Comparison of ENCODE assay signal across 8 cellular contexts in genomic region chr3:101722394-101723173, GRCh38. TPM values are rescaled to one million over a fixed set of nuclear protein-coding genes. Genes with fewer than 3 reads are reported as not detected.
DNase-seq lines count a peak whose midpoint lies in the region; ATAC-seq and TF ChIP-seq lines count a peak whose summit lies in the region.

No MANE protein-coding gene starts in this region.

- H3K4me3 ChIP-seq in OCI-LY1 (ENCODE audit: low read depth, low read length, poor library complexity, severe bottlenecking), result peak overlapping the region; percentile 31
- no peak overlapping the region for H3K4me3 ChIP-seq in mucosa of descending colon

- peaks cover 15 to 42% (median 33%) of the 10 kb centered on the region in 4 donors for H3K4me1 Mint-ChIP-seq in naive thymus-derived CD8-positive, alpha-beta T cell

- no peaks in the 10 kb centered on the region for H3K9me2 ChIP-seq in OCI-LY1 (ENCODE audit: low read depth, low read length)

- peak; percentile 45 for ATAC-seq in GM18909 (IDR thresholded peaks at IDR 0.05; ENCODE audit: poor library complexity, unreplicated experiment)
- ATAC-seq in HG02798 (IDR thresholded peaks at IDR 0.05; ENCODE audit: poor library complexity, unreplicated experiment), result peak; percentile 54
- ATAC-seq in naive thymus-derived CD8-positive, alpha-beta T cell, result no peak
- no peak for ATAC-seq in mucosa of descending colon

- peaks cover 12% of the 10 kb centered on the region for H3K79me2 ChIP-seq in OCI-LY1 (ENCODE audit: insufficient read depth, low read length)

- peaks cover 3% of the 10 kb centered on the region; the same call in 1 of the 2 replicates for H3F3A ChIP-seq in OCI-LY1 (ENCODE audit: insufficient read depth, low read length)

- peak overlapping the region; percentile 60 for H3K4me2 ChIP-seq in OCI-LY1 (ENCODE audit: low read length)

- no peaks in the 10 kb centered on the region for H3K27me3 Mint-ChIP-seq in naive thymus-derived CD8-positive, alpha-beta T cell

- H3K36me3 ChIP-seq in OCI-LY1 (ENCODE audit: insufficient read depth, low read length) (peaks cover 12% of the 10 kb centered on the region; the same call in 1 of the 2 replicates), mucosa of descending colon (ENCODE audit: low read depth) (peaks cover 3% of the 10 kb centered on the region)

- no peaks in the 10 kb centered on the region for H3K9me3 Mint-ChIP-seq in naive thymus-derived CD8-positive, alpha-beta T cell

- peak in 3 of 10 donors; percentile 20 to 47 (median 36) for DNase-seq in naive thymus-derived CD8-positive, alpha-beta T cell
- no peak for DNase-seq in NCI-H1048 (lab: John Stamatoyannopoulos, UW)
- no peak for DNase-seq in mucosa of descending colon
- no peak for DNase-seq in AG20443 (ENCODE audit: low spot score)
- no peak for DNase-seq in DMS153 treated with DMSO at 0.1 percent for 48 hours (lab: John Stamatoyannopoulos, UW; ENCODE audit: unreplicated experiment)

- peak overlapping the region; percentile 97 for H3K27ac ChIP-seq in OCI-LY1 (ENCODE audit: low read depth, low read length, poor library complexity, severe bottlenecking)

- H3K9me3 ChIP-seq in OCI-LY1 (ENCODE audit: low read length), result no peaks in the 10 kb centered on the region
- H3K9me3 ChIP-seq in mucosa of descending colon, result no peaks in the 10 kb centered on the region

- H3K27ac Mint-ChIP-seq in naive thymus-derived CD8-positive, alpha-beta T cell, result peak overlapping the region; percentile 29 to 95 (median 89)

- H3K36me3 Mint-ChIP-seq in naive thymus-derived CD8-positive, alpha-beta T cell, result peaks cover 0 to 3% (median 0%) of the 10 kb centered on the region in 3 donors

- no peaks in the 10 kb centered on the region for H3K27me3 ChIP-seq in OCI-LY1 (ENCODE audit: insufficient read depth, low read length)

- H3K4me1 ChIP-seq in OCI-LY1 (ENCODE audit: insufficient read depth, low read length, severe bottlenecking) (peaks cover 43% of the 10 kb centered on the region), mucosa of descending colon (ENCODE audit: low read depth) (peaks cover 6% of the 10 kb centered on the region)

- peak overlapping the region; percentile 87; the same call in 1 of the 2 replicates for H2AFZ ChIP-seq in OCI-LY1 (ENCODE audit: low read length)

- H3K4me3 Mint-ChIP-seq in naive thymus-derived CD8-positive, alpha-beta T cell, result peak overlapping the region; percentile 29 to 81 (median 70)

- no peaks in the 10 kb centered on the region for H4K20me1 ChIP-seq in OCI-LY1 (ENCODE audit: insufficient read depth, low read length)

- POLR2A ChIA-PET in naive thymus-derived CD8-positive, alpha-beta T cell (lab: Charles Lee), result interaction anchor here (0.6 to 2.6 kb wide), 8 partner anchors 36 to 390 kb away, joined by 3 to 11 read pairs (median 4); partner anchors contain the start of genes NXPE3 and RPL24

- TF ChIP-seq CTCF in OCI-LY1 (IDR thresholded peaks at IDR 0.05; ENCODE audit: low read length) (no peak), mucosa of descending colon (IDR thresholded peaks at IDR 0.05) (no peak)

- intact Hi-C loops in mucosa of descending colon (cut with DNase I, micrococcal nuclease), result no loop called here

- H3K9ac ChIP-seq in OCI-LY1 (ENCODE audit: low read length), result peak overlapping the region; percentile 41; the same call in 1 of the 2 replicates

RNA-seq across cellular contexts. Expression of gene CEP97, which starts 1.8 kb away (rescaled TPM):
- 10 to 100 TPM in 1 of 2 experiments, 1 to 10 TPM in 1; 8.4 to 10.5 TPM for total RNA-seq in naive thymus-derived CD8-positive, alpha-beta T cell
- 1 to 10 TPM; 1.8 to 5.3 (median 3.5) TPM for polyA plus RNA-seq in naive thymus-derived CD8-positive, alpha-beta T cell
- total RNA-seq in mucosa of descending colon, result 10 to 100 TPM in 1 of 3 donors, 1 to 10 TPM in 2; 4.2 to 10.2 (median 4.3) TPM

RNA-seq across cellular contexts. Expression of gene RPL24, which starts 36.1 kb away (rescaled TPM):
- 1,000 to 10,000 TPM; 1,519 to 1,530 TPM for total RNA-seq in naive thymus-derived CD8-positive, alpha-beta T cell
- 1,000 to 10,000 TPM; 1,202 to 1,552 (median 1,441) TPM for polyA plus RNA-seq in naive thymus-derived CD8-positive, alpha-beta T cell
- 100 to 1,000 TPM; 710 to 847 (median 734) TPM for total RNA-seq in mucosa of descending colon

RNA-seq across cellular contexts. Expression of gene ZBTB11, which starts 45.7 kb away (rescaled TPM):
- 10 to 100 TPM; 52.7 to 53.1 TPM for total RNA-seq in naive thymus-derived CD8-positive, alpha-beta T cell
- polyA plus RNA-seq in naive thymus-derived CD8-positive, alpha-beta T cell, result 10 to 100 TPM in 1 of 3 donors, 1 to 10 TPM in 2; 8.6 to 10.9 (median 9.5) TPM
- 10 to 100 TPM; 13.0 to 19.4 (median 13.1) TPM for total RNA-seq in mucosa of descending colon

RNA-seq across cellular contexts. Expression of gene NXPE3, which starts 56.4 kb away (rescaled TPM):
- 10 to 100 TPM; 38.3 to 40.0 TPM for total RNA-seq in naive thymus-derived CD8-positive, alpha-beta T cell
- polyA plus RNA-seq in naive thymus-derived CD8-positive, alpha-beta T cell, result 10 to 100 TPM; 32.5 to 61.0 (median 50.2) TPM
- 10 to 100 TPM in 1 of 3 donors, 1 to 10 TPM in 2; 1.7 to 15.1 (median 3.8) TPM for total RNA-seq in mucosa of descending colon

Comparison
In these comparisons a context has a peak if more than half of its experiments do, and no peak if none do; other contexts are left out.
1. ATAC-seq: peak in GM18909 (single experiment) and HG02798 (single experiment); none in naive thymus-derived CD8-positive, alpha-beta T cell (0 of 2) and mucosa of descending colon (single experiment).